ENCODE assay signal across 1 cellular context in the genomic region with DNA sequence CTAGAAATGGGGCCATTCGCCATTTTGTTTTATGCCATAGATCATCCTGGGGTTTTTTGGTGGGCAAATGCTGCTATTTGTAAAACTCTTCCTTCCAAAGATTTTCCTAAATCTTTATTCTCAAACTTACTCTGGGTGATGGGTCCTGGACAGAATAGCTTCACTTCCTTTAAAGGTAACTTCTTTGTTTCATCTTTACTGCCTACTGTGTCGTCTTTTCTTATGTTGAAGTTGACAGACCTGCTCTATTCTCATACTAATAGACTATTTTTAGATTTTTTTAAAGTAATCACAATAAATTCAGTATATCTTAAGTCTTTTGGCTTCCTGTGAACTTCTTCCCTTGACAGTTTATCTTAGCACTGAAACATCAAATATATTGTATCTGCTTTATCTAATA.
TF ChIP-seq lines count a peak whose summit lies in the region.

No MANE protein-coding gene starts in this region.

TF ChIP-seq in GM23338, 12 proteins besides CTCF, POLR2A, EP300 and RAD21 (continued from another document):
- TF ChIP-seq ETS1 (IDR thresholded peaks at IDR 0.05) = no peak
- TF ChIP-seq, protein P1, sequence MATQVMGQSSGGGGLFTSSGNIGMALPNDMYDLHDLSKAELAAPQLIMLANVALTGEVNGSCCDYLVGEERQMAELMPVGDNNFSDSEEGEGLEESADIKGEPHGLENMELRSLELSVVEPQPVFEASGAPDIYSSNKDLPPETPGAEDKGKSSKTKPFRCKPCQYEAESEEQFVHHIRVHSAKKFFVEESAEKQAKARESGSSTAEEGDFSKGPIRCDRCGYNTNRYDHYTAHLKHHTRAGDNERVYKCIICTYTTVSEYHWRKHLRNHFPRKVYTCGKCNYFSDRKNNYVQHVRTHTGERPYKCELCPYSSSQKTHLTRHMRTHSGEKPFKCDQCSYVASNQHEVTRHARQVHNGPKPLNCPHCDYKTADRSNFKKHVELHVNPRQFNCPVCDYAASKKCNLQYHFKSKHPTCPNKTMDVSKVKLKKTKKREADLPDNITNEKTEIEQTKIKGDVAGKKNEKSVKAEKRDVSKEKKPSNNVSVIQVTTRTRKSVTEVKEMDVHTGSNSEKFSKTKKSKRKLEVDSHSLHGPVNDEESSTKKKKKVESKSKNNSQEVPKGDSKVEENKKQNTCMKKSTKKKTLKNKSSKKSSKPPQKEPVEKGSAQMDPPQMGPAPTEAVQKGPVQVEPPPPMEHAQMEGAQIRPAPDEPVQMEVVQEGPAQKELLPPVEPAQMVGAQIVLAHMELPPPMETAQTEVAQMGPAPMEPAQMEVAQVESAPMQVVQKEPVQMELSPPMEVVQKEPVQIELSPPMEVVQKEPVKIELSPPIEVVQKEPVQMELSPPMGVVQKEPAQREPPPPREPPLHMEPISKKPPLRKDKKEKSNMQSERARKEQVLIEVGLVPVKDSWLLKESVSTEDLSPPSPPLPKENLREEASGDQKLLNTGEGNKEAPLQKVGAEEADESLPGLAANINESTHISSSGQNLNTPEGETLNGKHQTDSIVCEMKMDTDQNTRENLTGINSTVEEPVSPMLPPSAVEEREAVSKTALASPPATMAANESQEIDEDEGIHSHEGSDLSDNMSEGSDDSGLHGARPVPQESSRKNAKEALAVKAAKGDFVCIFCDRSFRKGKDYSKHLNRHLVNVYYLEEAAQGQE (IDR thresholded peaks at IDR 0.05; ENCODE audit: unreplicated experiment) = no peak
